8 cellular contexts compared by ENCODE assay signal in the genomic region with DNA sequence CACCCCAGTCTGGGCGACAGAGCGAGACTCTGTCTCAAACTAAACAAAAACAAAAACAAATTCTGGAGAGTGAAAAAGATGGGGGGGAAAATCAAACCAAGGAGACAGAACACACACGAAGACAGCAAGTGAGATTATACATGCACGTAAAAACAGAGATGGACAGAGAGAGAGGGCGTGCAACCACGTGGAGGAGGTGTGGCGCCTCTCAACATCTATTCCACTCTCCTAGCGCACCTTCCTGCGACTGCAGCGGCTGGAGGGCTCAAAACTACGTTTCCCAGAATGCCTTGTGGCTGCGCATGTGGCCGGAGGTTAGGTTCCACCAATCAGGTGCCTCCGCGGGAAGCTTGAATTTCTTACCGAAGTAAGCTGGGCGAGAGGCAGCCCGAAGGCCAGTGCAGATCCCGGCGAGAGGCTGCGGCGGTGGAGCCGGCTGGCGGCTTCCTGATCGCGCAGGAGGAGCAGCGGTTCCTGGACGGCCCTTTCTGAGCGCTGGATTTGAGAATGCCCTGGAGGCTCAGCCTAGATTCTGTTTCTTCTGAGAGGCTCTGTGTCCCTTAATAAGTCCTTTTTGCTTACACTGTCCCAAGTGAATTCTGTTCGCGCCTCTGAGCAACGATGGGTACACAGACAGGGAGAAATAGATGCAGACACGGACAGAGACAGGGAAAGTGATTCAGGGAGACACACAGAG. TPM values are rescaled to one million over a fixed set of nuclear protein-coding genes. Genes with fewer than 3 reads are reported as not detected.
A peak's percentile ranks its signal among the peaks of the same experiment; 100 is the strongest.
DNase-seq lines count a peak whose midpoint lies in the region; ATAC-seq, FAIRE-seq and TF ChIP-seq lines count a peak whose summit lies in the region.

No MANE protein-coding gene starts in this region.

- peak overlapping the region; percentile 57 for H3K4me3 Mint-ChIP-seq in activated CD8-positive, alpha-beta memory T cell treated with anti-CD3 and anti-CD28 coated beads, Interleukin-2, amount 10 ng/mL, durations not matched to agents 7 days and 5 days

- TF ChIP-seq RAD21 in A549 (conservative IDR thresholded peaks at IDR 0.05 in 1 of 2, IDR thresholded peaks at IDR 0.05 in 1 of 2): peak; percentile 27 to 29; a peak in 1 of 5 replicates

- H3K27me3 Mint-ChIP-seq in activated CD8-positive, alpha-beta memory T cell treated with anti-CD3 and anti-CD28 coated beads, Interleukin-2, amount 10 ng/mL, durations not matched to agents 7 days and 5 days: peaks cover 37% of the 10 kb centered on the region

- H3K36me3 ChIP-seq in NT2/D1 (ENCODE audit: insufficient read depth, insufficient read length, low read length): no peaks in the 10 kb centered on the region

- FAIRE-seq in A549 (lab: Jason Lieb, UNC): peak; percentile 99

- H3K4me1 ChIP-seq in A549 (peaks cover 3% of the 10 kb centered on the region; the same call in 1 of the 3 replicates), NT2/D1 (ENCODE audit: insufficient read depth, insufficient read length) (no peaks in the 10 kb centered on the region)

- no peak overlapping the region for H3K4me3 ChIP-seq in A549
- H3K4me3 ChIP-seq in NT2/D1 (ENCODE audit: insufficient read length, low read depth): peak overlapping the region; percentile 40

- TF ChIP-seq EP300 in A549 (IDR thresholded peaks at IDR 0.05): no peak

- H3K4me1 Mint-ChIP-seq in activated CD8-positive, alpha-beta memory T cell treated with anti-CD3 and anti-CD28 coated beads, Interleukin-2, amount 10 ng/mL, durations not matched to agents 7 days and 5 days: peaks cover 15% of the 10 kb centered on the region

- peak; percentile 97 to 100 for DNase-seq in A549 (ENCODE audit: low read depth in 1 of 2, low spot score in 1 of 2)
- peak; percentile 96 for DNase-seq in HuH-7.5 (ENCODE audit: low spot score)
- peak; percentile 92 for DNase-seq in NT2/D1 (ENCODE audit: low read depth, low spot score)
- DNase-seq in activated CD8-positive, alpha-beta memory T cell treated with anti-CD3 and anti-CD28 coated beads, Interleukin-2, amount 10 ng/mL, durations not matched to agents 7 days and 5 days: peak; percentile 96
- peak; percentile 90 to 92 for DNase-seq in erythroblast (lab: John Stamatoyannopoulos, UW)
- peak; percentile 94 for DNase-seq in mucosa of gallbladder (ENCODE audit: low spot score)
- DNase-seq in stimulated activated CD8-positive, alpha-beta memory T cell treated with anti-CD3 and anti-CD28 coated beads, Interleukin-7, amount 100 ng/mL, for 24 hours (ENCODE audit: low read depth): peak; percentile 73

- no peaks in the 10 kb centered on the region for H3K27me3 ChIP-seq in NT2/D1 (ENCODE audit: insufficient read depth, insufficient read length)

- H3K9me3 ChIP-seq in A549 (no peaks in the 10 kb centered on the region; the same call in 2 of the 3 replicates), NT2/D1 (ENCODE audit: insufficient read depth, low read length) (no peaks in the 10 kb centered on the region)

- no peaks in the 10 kb centered on the region for H3K9me3 Mint-ChIP-seq in activated CD8-positive, alpha-beta memory T cell treated with anti-CD3 and anti-CD28 coated beads, Interleukin-2, amount 10 ng/mL, durations not matched to agents 7 days and 5 days (ENCODE audit: low read depth)

- POLR2A ChIA-PET in A549 (lab: Yijun Ruan, JAX): interaction anchor here (1.3 kb wide), 1 partner anchor 68 kb away, joined by 4 read pairs; the partner anchor contains the start of gene CCDC61

- peak overlapping the region; percentile 47 for H3K27ac Mint-ChIP-seq in activated CD8-positive, alpha-beta memory T cell treated with anti-CD3 and anti-CD28 coated beads, Interleukin-2, amount 10 ng/mL, durations not matched to agents 7 days and 5 days

- peak overlapping the region; percentile 74 for H3K9ac ChIP-seq in NT2/D1 (ENCODE audit: insufficient read length, low read depth)

- 14% methylated on average over 33 of the region's 33 CpGs for WGBS in A549 (ENCODE audit: missing lambda C conversion rate)

- peak overlapping the region in 1 of 2 experiments; percentile 71; a peak in 4 of 6 replicates for H3K27ac ChIP-seq in A549

- TF ChIP-seq CTCF in A549 (IDR thresholded peaks at IDR 0.05): 0 out of 3 replicates have a peak, but pooled peaks have one; percentile 17

- TF ChIP-seq POLR2A in A549 (IDR thresholded peaks at IDR 0.05; ENCODE audit: low read length) (no peak), erythroblast (IDR thresholded peaks at IDR 0.05; ENCODE audit: low read length) (peak; percentile 82)

- H3K4me2 ChIP-seq in A549: peak overlapping the region; percentile 60

- ATAC-seq in A549: peak; percentile 98 to 99
- peak; percentile 69 for ATAC-seq in GM18517 (IDR thresholded peaks at IDR 0.05; ENCODE audit: unreplicated experiment)
- ATAC-seq in activated CD8-positive, alpha-beta memory T cell treated with anti-CD3 and anti-CD28 coated beads, Interleukin-2, amount 10 ng/mL, durations not matched to agents 7 days and 5 days: peak; percentile 99

- no peaks in the 10 kb centered on the region for H3K36me3 Mint-ChIP-seq in activated CD8-positive, alpha-beta memory T cell treated with anti-CD3 and anti-CD28 coated beads, Interleukin-2, amount 10 ng/mL, durations not matched to agents 7 days and 5 days

- CTCF ChIA-PET in A549 (lab: Yijun Ruan, JAX): interaction anchor here (0.7 to 2.4 kb wide), 14 partner anchors 9 to 149 kb away, joined by 3 to 8 read pairs (median 4); partner anchors contain the start of genes MYPOP and NANOS2
- CTCF ChIA-PET in activated CD8-positive, alpha-beta memory T cell treated with anti-CD3 and anti-CD28 coated beads, Interleukin-2, amount 10 ng/mL, durations not matched to agents 7 days and 5 days (lab: Charles Lee): interaction anchor here (0.6 to 2.0 kb wide), 5 partner anchors 10 to 111 kb away, joined by 3 to 6 read pairs (median 4); no protein-coding TSS in a partner anchor

TF ChIP-seq in A549, 52 proteins besides CTCF, POLR2A, EP300 and RAD21 (continues in another document):
- TF ChIP-seq HOXB5 (CRISPR knock-in tag; IDR thresholded peaks at IDR 0.05) (0 out of 2 replicates have a peak, but pooled peaks have one; percentile 48), EHMT2 (IDR thresholded peaks at IDR 0.05; ENCODE audit: low read depth) (no peak), RFX5 (IDR thresholded peaks at IDR 0.05) (no peak), NPAS2 (CRISPR knock-in tag; IDR thresholded peaks at IDR 0.05; ENCODE audit: borderline replicate concordance) (no peak), E2F6 (IDR thresholded peaks at IDR 0.05; ENCODE audit: borderline replicate concordance, low read depth) (peak; percentile 100), ZFP36 (IDR thresholded peaks at IDR 0.05; ENCODE audit: borderline replicate concordance, partially characterized antibody) (no peak), GATA3 (IDR thresholded peaks at IDR 0.05; ENCODE audit: borderline replicate concordance) (no peak), HOXB13 (CRISPR knock-in tag; IDR thresholded peaks at IDR 0.05; ENCODE audit: low read depth) (no peak), MAZ (IDR thresholded peaks at IDR 0.05; ENCODE audit: borderline replicate concordance, low read depth, low read length) (no peak), KDM5A (IDR thresholded peaks at IDR 0.05) (peak; percentile 79; the same call in 1 of the 2 replicates), TFCP2L1 (CRISPR knock-in tag; IDR thresholded peaks at IDR 0.05) (no peak)

RNA-seq across cellular contexts. Expression of gene NANOS2, which starts 13.1 kb away (rescaled TPM):
- polyA plus RNA-seq in A549 (2011; rRNA removed): not detected in 2 replicates
- not detected in 2 replicates for polyA plus RNA-seq in A549 (2012; cell fraction: cytosol; rRNA removed)
- not detected in 2 replicates for polyA plus RNA-seq in A549 (2012; cell fraction: nucleus; rRNA removed)
- not detected in 3 replicates for polyA plus RNA-seq in A549 (2017; fragmentation: RNase III; extraction: RNeasy Plus Mini Kit Qiagen cat#74134 plus additional on column Dnase treatment)
- polyA minus RNA-seq in A549 (2011; rRNA and poly(A)+ RNA removed): not detected in 2 replicates
- total RNA-seq in activated CD8-positive, alpha-beta memory T cell treated with anti-CD3 and anti-CD28 coated beads, Interleukin-2, amount 10 ng/mL, durations not matched to agents 7 days and 5 days: under 1 TPM in 1 of 2 experiments, not detected in 1; 0.18 TPM
- not detected for total RNA-seq in mucosa of gallbladder

RNA-seq across cellular contexts. Expression of gene MYPOP, which starts 25.3 kb away (rescaled TPM):
- polyA plus RNA-seq in A549 (2011; rRNA removed): 2.1 and 3.4 TPM in 2 replicates
- 6.2 and 8.9 TPM in 2 replicates for polyA plus RNA-seq in A549 (2012; cell fraction: cytosol; rRNA removed)
- polyA plus RNA-seq in A549 (2012; cell fraction: nucleus; rRNA removed): 10.0 and 12.8 TPM in 2 replicates
- polyA plus RNA-seq in A549 (2017; fragmentation: RNase III; extraction: RNeasy Plus Mini Kit Qiagen cat#74134 plus additional on column Dnase treatment): 7.9 to 10.6 TPM (median 10.5 TPM) in 3 replicates
- 1.6 and 2.8 TPM in 2 replicates for polyA minus RNA-seq in A549 (2011; rRNA and poly(A)+ RNA removed)
- total RNA-seq in activated CD8-positive, alpha-beta memory T cell treated with anti-CD3 and anti-CD28 coated beads, Interleukin-2, amount 10 ng/mL, durations not matched to agents 7 days and 5 days: 10 to 100 TPM; 13.0 to 13.8 TPM
- total RNA-seq in mucosa of gallbladder: 13.0 TPM

RNA-seq across cellular contexts. Expression of gene IRF2BP1, which starts 41.8 kb away (rescaled TPM):
- polyA plus RNA-seq in A549 (2011; rRNA removed) (9.5 and 10.9 TPM in 2 replicates), A549 (2017; fragmentation: RNase III; extraction: RNeasy Plus Mini Kit Qiagen cat#74134 plus additional on column Dnase treatment) (20.1 to 23.1 TPM (median 21.3 TPM) in 3 replicates)
- polyA plus RNA-seq in A549 (2012; cell fraction: cytosol; rRNA removed): 17.2 and 27.7 TPM in 2 replicates
- 17.1 and 29.4 TPM in 2 replicates for polyA plus RNA-seq in A549 (2012; cell fraction: nucleus; rRNA removed)
- 10.2 and 13.7 TPM in 2 replicates for polyA minus RNA-seq in A549 (2011; rRNA and poly(A)+ RNA removed)
- total RNA-seq in activated CD8-positive, alpha-beta memory T cell treated with anti-CD3 and anti-CD28 coated beads, Interleukin-2, amount 10 ng/mL, durations not matched to agents 7 days and 5 days: 10 to 100 TPM; 18.9 to 19.0 TPM
- total RNA-seq in mucosa of gallbladder: 44.4 TPM

RNA-seq across cellular contexts. Expression of gene NOVA2, which starts 46.0 kb away (rescaled TPM):
- 0.06 and 0.17 TPM in 2 replicates for polyA plus RNA-seq in A549 (2011; rRNA removed)
- polyA plus RNA-seq in A549 (2012; cell fraction: cytosol; rRNA removed): 0.03 and 0.04 TPM in 2 replicates
- 0.07 and 0.09 TPM in 2 replicates for polyA plus RNA-seq in A549 (2012; cell fraction: nucleus; rRNA removed)
- 0.13 to 0.30 TPM (median 0.24 TPM) in 3 replicates for polyA plus RNA-seq in A549 (2017; fragmentation: RNase III; extraction: RNeasy Plus Mini Kit Qiagen cat#74134 plus additional on column Dnase treatment)
- 0.24 and 0.25 TPM in 2 replicates for polyA minus RNA-seq in A549 (2011; rRNA and poly(A)+ RNA removed)
- total RNA-seq in activated CD8-positive, alpha-beta memory T cell treated with anti-CD3 and anti-CD28 coated beads, Interleukin-2, amount 10 ng/mL, durations not matched to agents 7 days and 5 days: under 1 TPM; 0.02 to 0.18 TPM
- total RNA-seq in mucosa of gallbladder: 3.1 TPM
